Comparison of ENCODE assay signal across 35 cellular contexts in the genomic region with DNA sequence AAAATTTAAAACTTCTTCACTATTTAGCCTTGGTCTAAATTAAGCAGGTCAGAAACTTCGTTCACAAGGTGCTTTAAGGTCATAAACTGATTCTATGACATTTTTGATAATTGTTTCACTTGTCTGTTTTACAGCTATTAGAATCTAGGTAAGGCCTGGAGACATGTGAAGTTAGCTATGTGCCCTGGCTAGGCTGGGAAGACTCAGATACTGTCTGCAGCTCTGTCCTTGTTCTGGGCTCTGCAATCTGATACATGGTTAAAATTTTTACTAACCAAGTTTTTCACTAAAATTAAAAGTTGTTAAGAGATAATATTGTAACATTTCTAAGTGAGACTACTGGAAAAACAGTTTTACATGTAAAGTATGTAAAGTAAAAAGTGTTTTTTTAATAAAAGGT.
"Had no signal": no experiment of that assay in that cellular context is flagged by ENCODE, and none has a peak within 500 bp of the region (broad histone marks: within the 10 kb centered on the region; RNA-seq: fewer than 3 reads in every experiment).

No MANE protein-coding gene starts in this region.

- H3K27me3 ChIP-seq: MG63 had no signal

- DNase-seq: Karpas-422, Kasumi-1, MG63, MM.1S, MV-4-11, NCI-H1048, NCI-H1092, NCI-H1092 treated with DMSO at 0.1 percent for 48 hours, NCI-H1105, NCI-H1105 treated with DMSO at 0.1 percent for 48 hours, NCI-H1417, NCI-H1417 treated with DMSO at 0.1 percent for 48 hours, NCI-H1436, NCI-H1436 treated with DMSO at 0.1 percent for 48 hours, NCI-H146, NCI-H1694, NCI-H1694 treated with DMSO at 0.1 percent for 48 hours, NCI-H187, NCI-H187 treated with DMSO at 0.1 percent for 48 hours, NCI-H1930, NCI-H2029, NCI-H2029 treated with DMSO at 0.1 percent for 48 hours, NCI-H2081, NCI-H2081 treated with DMSO at 0.1 percent for 48 hours, NCI-H2107, NCI-H2171, NCI-H2171 treated with DMSO at 0.1 percent for 48 hours, NCI-H2227 treated with DMSO at 0.1 percent for 48 hours, NCI-H226, NCI-H345, NCI-H446, NCI-H446 treated with DMSO at 0.1 percent for 48 hours, NCI-H510A, NCI-H510A treated with DMSO at 0.1 percent for 48 hours, NCI-H524 had no signal

- H3K4me3 ChIP-seq: MG63 had no signal

- H3K9me3 ChIP-seq: MG63 had no signal

- H3K36me3 ChIP-seq: MG63 had no signal
